28 cellular contexts compared by ENCODE assay signal in genomic region chr1:164921493-164921892, GRCh38.
"Had no signal": no experiment of that assay in that cellular context is flagged by ENCODE, and none has a peak within 500 bp of the region (broad histone marks: within the 10 kb centered on the region; RNA-seq: fewer than 3 reads in every experiment).

No MANE protein-coding gene starts in this region.

- H3K27ac Mint-ChIP-seq: dendritic cell treated with granulocyte-macrophage colony-stimulating factor and Interleukin-4, amounts not matched to agents 40 ng/mL and 50 ng/mL, for 4 days; immature natural killer cell; memory B cell; naive thymus-derived CD4-positive, alpha-beta T cell; natural killer cell had no signal

- H3K4me3 Mint-ChIP-seq: dendritic cell treated with granulocyte-macrophage colony-stimulating factor and Interleukin-4, amounts not matched to agents 40 ng/mL and 50 ng/mL, for 4 days; immature natural killer cell; memory B cell; naive thymus-derived CD4-positive, alpha-beta T cell; natural killer cell had no signal

- H3K4me1 Mint-ChIP-seq: immature natural killer cell; memory B cell; naive thymus-derived CD4-positive, alpha-beta T cell; natural killer cell had no signal

- DNase-seq: colonic mucosa; cortex of kidney; effector CD4-positive, alpha-beta T cell; effector memory CD4-positive, alpha-beta T cell; erythroblast; esophagus squamous epithelium; foreskin fibroblast; foreskin melanocyte; gastrocnemius medialis; glutamatergic neuron; head of caudate nucleus; heart right ventricle; hippocampal formation; immature natural killer cell; islet precursor cell; kidney; kidney glomerular epithelial cell; left lung; left ventricle myocardium superior; lower lobe of right lung; mesendoderm; midbrain; naive thymus-derived CD4-positive, alpha-beta T cell; natural killer cell had no signal

- H3K36me3 Mint-ChIP-seq: immature natural killer cell; memory B cell; naive thymus-derived CD4-positive, alpha-beta T cell; natural killer cell had no signal

- H3K9me3 Mint-ChIP-seq: dendritic cell treated with granulocyte-macrophage colony-stimulating factor and Interleukin-4, amounts not matched to agents 40 ng/mL and 50 ng/mL, for 4 days; immature natural killer cell; memory B cell; natural killer cell had no signal

- H3K27ac ChIP-seq: colonic mucosa, epithelial cell of prostate, esophagus squamous epithelium, gastrocnemius medialis, heart right ventricle, left lung, lower lobe of right lung had no signal

- ATAC-seq: esophagus mucosa; gastrocnemius medialis; left lung; left ventricle myocardium superior; lower lobe of right lung; naive thymus-derived CD4-positive, alpha-beta T cell; natural killer cell had no signal

- H3K4me1 ChIP-seq: colonic mucosa, esophagus squamous epithelium, gastrocnemius medialis, left lung, lower lobe of right lung had no signal

- H3K36me3 ChIP-seq: colonic mucosa, esophagus squamous epithelium, gastrocnemius medialis, heart right ventricle, left lung, lower lobe of right lung had no signal

- H3K27me3 ChIP-seq: colonic mucosa, esophagus squamous epithelium, gastrocnemius medialis, heart right ventricle, left lung had no signal

- H3K4me3 ChIP-seq: colonic mucosa, esophagus squamous epithelium, gastrocnemius medialis, heart right ventricle, left lung, lower lobe of right lung had no signal

- H3K27me3 Mint-ChIP-seq: dendritic cell treated with granulocyte-macrophage colony-stimulating factor and Interleukin-4, amounts not matched to agents 40 ng/mL and 50 ng/mL, for 4 days; memory B cell had no signal

- H3K9me3 ChIP-seq: colonic mucosa, esophagus squamous epithelium, gastrocnemius medialis, heart right ventricle, left lung, lower lobe of right lung had no signal
